ENCODE assay signal across 17 cellular contexts in genomic region chr10:77508076-77508475, GRCh38.
DNase-seq lines count a peak whose midpoint lies in the region; ATAC-seq and TF ChIP-seq lines count a peak whose summit lies in the region.
"Had no signal": no experiment of that assay in that cellular context is flagged by ENCODE, and none has a peak within 500 bp of the region (broad histone marks: within the 10 kb centered on the region; RNA-seq: fewer than 3 reads in every experiment).

No MANE protein-coding gene starts in this region.

- no peaks in the 10 kb centered on the region for H3K9me3 ChIP-seq in BLaER1 treated with 17β-estradiol and CSF1 and Interleukin-3, amounts not matched to agents 10 nM and 100 nM (replicated peaks in 1 of 11)
- H3K9me3 ChIP-seq in Panc1 (ENCODE audit: control insufficient read depth, insufficient read depth, low read depth, low read length), result no peaks in the 10 kb centered on the region
- H3K9me3 ChIP-seq: BE2C had no signal

- peak overlapping the region in 9 of 11 experiments; percentile 22 to 81 (median 36); a peak in 13 of 22 replicates for H3K4me2 ChIP-seq in BLaER1 treated with 17β-estradiol and CSF1 and Interleukin-3, amounts not matched to agents 10 nM and 100 nM

- H3K4me1 ChIP-seq in BLaER1 treated with 17β-estradiol and CSF1 and Interleukin-3, amounts not matched to agents 10 nM and 100 nM, result peaks cover 26 to 52% (median 42%) of the 10 kb centered on the region in 10 experiments
- H3K4me1 ChIP-seq in Panc1 (ENCODE audit: control insufficient read depth, insufficient read depth, low read length), result peaks cover 88% of the 10 kb centered on the region

- CTCF ChIA-PET in Panc1 (lab: Charles Lee), result no interaction called here
- CTCF ChIA-PET in HEK293T (lab: Yijun Ruan, JAX), result no interaction called here

- POLR2A ChIA-PET in Panc1 (lab: Charles Lee), result no interaction called here
- POLR2A ChIA-PET in HEK293T (lab: Yijun Ruan, JAX), result no interaction called here

- intact Hi-C loops in Panc1 (cut with micrococcal nuclease; ENCODE audit: unreplicated experiment), result no loop called here

- in situ Hi-C loops in Panc1 (cut with HindIII; ENCODE audit: low pct_unique_long_range_greater_than_20kb, low sequenced_read_pairs), result no loop called here

- TF ChIP-seq CTCF in 22Rv1 (IDR thresholded peaks at IDR 0.05), result no peak
- TF ChIP-seq CTCF in Panc1 (IDR thresholded peaks at IDR 0.05), result no peak

- ATAC-seq in Panc1 (no peak), HG02840 (IDR thresholded peaks at IDR 0.05; ENCODE audit: low FRiP score, unreplicated experiment) (no peak)
- ATAC-seq: CD8-positive, alpha-beta T cell; K562 had no signal

- peak overlapping the region; percentile 74 for H3K27ac ChIP-seq in 22Rv1
- H3K27ac ChIP-seq in BLaER1 treated with 17β-estradiol and CSF1 and Interleukin-3, amounts not matched to agents 10 nM and 100 nM, result no peak overlapping the region
- peak overlapping the region; percentile 88 for H3K27ac ChIP-seq in Panc1 (ENCODE audit: low read length)
- H3K27ac ChIP-seq: HL-60 had no signal

- no peak overlapping the region for H3K9ac ChIP-seq in BLaER1 treated with 17β-estradiol and CSF1 and Interleukin-3, amounts not matched to agents 10 nM and 100 nM

- no peak overlapping the region for H3K4me3 ChIP-seq in BLaER1 treated with 17β-estradiol and CSF1 and Interleukin-3, amounts not matched to agents 10 nM and 100 nM
- H3K4me3 ChIP-seq in Panc1 (ENCODE audit: low read depth in 2 of 2, low read length in 2 of 2), result no peak overlapping the region
- H3K4me3 ChIP-seq: K562 had no signal

- DNase-seq in Panc1 (ENCODE audit: low read depth, low spot score), result no peak
- DNase-seq in glomerular visceral epithelial cell (ENCODE audit: extremely low spot score), result peak; percentile 27
- no peak for DNase-seq in effector CD8-positive, alpha-beta T cell (lab: John Stamatoyannopoulos, UW)
- DNase-seq in HEK293T (ENCODE audit: extremely low spot score), result no peak
- no peak for DNase-seq in NCI-H526 treated with DMSO at 0.1 percent for 48 hours (lab: John Stamatoyannopoulos, UW)
- DNase-seq: ACHN; Calu3; CD8-positive, alpha-beta T cell; DMS79 treated with DMSO at 0.1 percent for 48 hours; GF-D8; H9 had no signal

- no peaks in the 10 kb centered on the region for H3K36me3 ChIP-seq in BLaER1 treated with 17β-estradiol and CSF1 and Interleukin-3, amounts not matched to agents 10 nM and 100 nM
- H3K36me3 ChIP-seq in Panc1 (ENCODE audit: control insufficient read depth, insufficient read depth, low read length), result no peaks in the 10 kb centered on the region
- H3K36me3 ChIP-seq: BE2C had no signal

- H3K27me3 ChIP-seq in BLaER1 treated with 17β-estradiol and CSF1 and Interleukin-3, amounts not matched to agents 10 nM and 100 nM, result no peaks in the 10 kb centered on the region
- H3K27me3 ChIP-seq in Panc1 (ENCODE audit: control insufficient read depth, insufficient read depth, low read length), result no peaks in the 10 kb centered on the region
- H3K27me3 ChIP-seq: BE2C had no signal

- BruUV-seq in Panc1 (replicated peaks; lab: Mats Ljungman, UMichigan), result no TSS peak

- H4K20me1 ChIP-seq in BLaER1 treated with 17β-estradiol and CSF1 and Interleukin-3, amounts not matched to agents 10 nM and 100 nM, result no peaks in the 10 kb centered on the region; a peak in 1 of 22 replicates

TF ChIP-seq in HEK293T, 16 proteins besides CTCF, POLR2A, EP300 and RAD21:
- TF ChIP-seq LEF1 (IDR thresholded peaks at IDR 0.05; ENCODE audit: borderline replicate concordance), result no peak
- no peak for TF ChIP-seq CTBP1 (IDR thresholded peaks at IDR 0.05; ENCODE audit: borderline replicate concordance)
- TF ChIP-seq SP1 (IDR thresholded peaks at IDR 0.05), result no peak
- no peak for TF ChIP-seq ZNF384 (IDR thresholded peaks at IDR 0.05)
- TF ChIP-seq NFRKB (IDR thresholded peaks at IDR 0.05), result no peak
- no peak for TF ChIP-seq BHLHE40 (IDR thresholded peaks at IDR 0.05; ENCODE audit: borderline replicate concordance)
- TF ChIP-seq FOXA1 (IDR thresholded peaks at IDR 0.05), result no peak
- TF ChIP-seq ARNT (IDR thresholded peaks at IDR 0.05), result no peak
- no peak for TF ChIP-seq ELF4 (IDR thresholded peaks at IDR 0.05)
- no peak for TF ChIP-seq FOXK2 (IDR thresholded peaks at IDR 0.05)
- no peak for TF ChIP-seq L3MBTL2 (conservative IDR thresholded peaks at IDR 0.05)
TF ChIP-seq in HEK293T: peak in this region for 0.

Comparison
In these comparisons a context has a peak if more than half of its experiments do, and no peak if none do; other contexts are left out.
1. H3K27ac ChIP-seq: peak in 22Rv1 (single experiment) and Panc1 (single experiment); none in BLaER1 treated with 17β-estradiol and CSF1 and Interleukin-3, amounts not matched to agents 10 nM and 100 nM (0 of 11).